Comparison of ENCODE assay signal across 1 cellular context in genomic region chr22:24582111-24582814, GRCh38.
TF ChIP-seq lines count a peak whose summit lies in the region.

No MANE protein-coding gene starts in this region.

TF ChIP-seq in HepG2, 621 proteins besides CTCF, POLR2A, EP300 and RAD21:
- TF ChIP-seq ARNT (IDR thresholded peaks at IDR 0.05) (no peak), SALL1 (CRISPR knock-in tag; IDR thresholded peaks at IDR 0.05) (0 out of 2 replicates have a peak, but pooled peaks have one; percentile 10), ZNF337 (CRISPR knock-in tag; IDR thresholded peaks at IDR 0.05; ENCODE audit: borderline replicate concordance, low read depth) (peak; percentile 12; the same call in 1 of the 2 replicates), PRPF4 (IDR thresholded peaks at IDR 0.05; ENCODE audit: low read depth, low read length, poor library complexity, severe bottlenecking) (no peak), SMC3 (IDR thresholded peaks at IDR 0.05; ENCODE audit: low read length) (no peak), ZNF350 (CRISPR knock-in tag; IDR thresholded peaks at IDR 0.05; ENCODE audit: borderline replicate concordance, low read depth) (no peak)
